In the genomic region with DNA sequence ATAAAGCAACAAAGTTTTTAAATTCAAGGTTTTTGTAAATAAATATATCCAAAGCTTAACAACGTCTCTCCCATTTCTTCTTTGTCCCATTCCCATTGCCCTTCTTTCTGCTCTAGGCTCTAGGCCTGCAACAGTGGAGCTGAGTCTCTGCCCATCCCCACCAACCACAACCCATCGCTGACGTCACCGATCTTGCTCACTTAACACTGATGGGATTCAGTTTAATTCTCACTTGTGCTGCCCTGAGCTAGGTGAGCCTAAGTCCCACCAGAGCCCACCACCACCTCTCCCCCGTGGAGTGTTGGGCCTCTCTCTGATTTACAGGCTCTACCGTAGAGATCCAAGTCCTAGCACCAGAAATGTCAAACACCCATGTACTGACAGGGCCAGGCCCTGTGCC, we compare ENCODE assay signal across 25 cellular contexts.
"Had no signal": no experiment of that assay in that cellular context is flagged by ENCODE, and none has a peak within 500 bp of the region (broad histone marks: within the 10 kb centered on the region; RNA-seq: fewer than 3 reads in every experiment).

No MANE protein-coding gene starts in this region.

- H3K4me3 ChIP-seq: dorsolateral prefrontal cortex, gastrocnemius medialis, hepatocyte, neural progenitor cell, psoas muscle, skin epidermis, suprapubic skin, transverse colon, vagina had no signal

- H3K4me1 Mint-ChIP-seq: naive thymus-derived CD4-positive, alpha-beta T cell; neural progenitor cell; stimulated activated naive B cell treated with anti-CD40 and anti-IgM and Interleukin-4, amounts not matched to agents 10 μg/mL and 1 μg/mL and 100 μg/mL, for 72 hours had no signal

- DNase-seq: cerebellar nuclear complex; dorsolateral prefrontal cortex; effector CD4-positive, alpha-beta T cell; foreskin fibroblast; gastrocnemius medialis; head of caudate nucleus; kidney glomerular epithelial cell; left colon; mammary epithelial cell; mesendoderm; midbrain; naive thymus-derived CD4-positive, alpha-beta T cell; psoas muscle; stimulated activated CD4-positive, alpha-beta T cell treated with anti-CD3 and anti-CD28 coated beads, Interleukin-15, amount 100 ng/mL, for 24 hours; stimulated activated CD4-positive, alpha-beta T cell treated with anti-CD3 and anti-CD28 coated beads, Interleukin-2, amount 100 ng/mL, for 48 hours; stimulated activated naive B cell treated with anti-CD40 and anti-IgM and Interleukin-4, amounts not matched to agents 10 μg/mL and 1 μg/mL and 100 μg/mL, for 72 hours; transverse colon had no signal

- H3K4me1 ChIP-seq: neural progenitor cell, transverse colon had no signal

- H3K36me3 ChIP-seq: gastrocnemius medialis, neural progenitor cell, suprapubic skin, transverse colon, vagina had no signal

- H3K4me3 Mint-ChIP-seq: naive thymus-derived CD4-positive, alpha-beta T cell; nephron; neural progenitor cell; stimulated activated naive B cell treated with anti-CD40 and anti-IgM and Interleukin-4, amounts not matched to agents 10 μg/mL and 1 μg/mL and 100 μg/mL, for 72 hours; stimulated activated naive CD8-positive, alpha-beta T cell treated with anti-CD3 and anti-CD28 coated beads, Interleukin-15, Interleukin-2, amounts not matched to agents 100 ng/mL and 50 ng/mL, for 24 hours had no signal

- H3K9me3 ChIP-seq: gastrocnemius medialis, psoas muscle, suprapubic skin, transverse colon, vagina had no signal

- H3K36me3 Mint-ChIP-seq: naive thymus-derived CD4-positive, alpha-beta T cell; neural progenitor cell; stimulated activated naive B cell treated with anti-CD40 and anti-IgM and Interleukin-4, amounts not matched to agents 10 μg/mL and 1 μg/mL and 100 μg/mL, for 72 hours had no signal

- H3K27ac Mint-ChIP-seq: naive thymus-derived CD4-positive, alpha-beta T cell; neural progenitor cell; stimulated activated naive B cell treated with anti-CD40 and anti-IgM and Interleukin-4, amounts not matched to agents 10 μg/mL and 1 μg/mL and 100 μg/mL, for 72 hours; stimulated activated naive CD8-positive, alpha-beta T cell treated with anti-CD3 and anti-CD28 coated beads, Interleukin-15, Interleukin-2, amounts not matched to agents 100 ng/mL and 50 ng/mL, for 24 hours had no signal

- H3K27me3 ChIP-seq: dorsolateral prefrontal cortex, gastrocnemius medialis, hepatocyte, neural progenitor cell, suprapubic skin, transverse colon, vagina had no signal

- H3K27me3 Mint-ChIP-seq: stimulated activated naive CD8-positive, alpha-beta T cell treated with anti-CD3 and anti-CD28 coated beads, Interleukin-15, Interleukin-2, amounts not matched to agents 100 ng/mL and 50 ng/mL, for 24 hours had no signal

- ATAC-seq: esophagus mucosa; gastrocnemius medialis; left colon; naive thymus-derived CD4-positive, alpha-beta T cell; psoas muscle; stimulated activated naive B cell treated with anti-CD40 and anti-IgM and Interleukin-4, amounts not matched to agents 10 μg/mL and 1 μg/mL and 100 μg/mL, for 72 hours had no signal

- H3K9me3 Mint-ChIP-seq: naive thymus-derived CD4-positive, alpha-beta T cell; nephron; stimulated activated naive B cell treated with anti-CD40 and anti-IgM and Interleukin-4, amounts not matched to agents 10 μg/mL and 1 μg/mL and 100 μg/mL, for 72 hours; stimulated activated naive CD8-positive, alpha-beta T cell treated with anti-CD3 and anti-CD28 coated beads, Interleukin-15, Interleukin-2, amounts not matched to agents 100 ng/mL and 50 ng/mL, for 24 hours had no signal

- H3K27ac ChIP-seq: gastrocnemius medialis, hepatocyte, neural progenitor cell, psoas muscle, skin epidermis, suprapubic skin, transverse colon, vagina had no signal
